Comparison of ENCODE assay signal across 1 cellular context in the genomic region with DNA sequence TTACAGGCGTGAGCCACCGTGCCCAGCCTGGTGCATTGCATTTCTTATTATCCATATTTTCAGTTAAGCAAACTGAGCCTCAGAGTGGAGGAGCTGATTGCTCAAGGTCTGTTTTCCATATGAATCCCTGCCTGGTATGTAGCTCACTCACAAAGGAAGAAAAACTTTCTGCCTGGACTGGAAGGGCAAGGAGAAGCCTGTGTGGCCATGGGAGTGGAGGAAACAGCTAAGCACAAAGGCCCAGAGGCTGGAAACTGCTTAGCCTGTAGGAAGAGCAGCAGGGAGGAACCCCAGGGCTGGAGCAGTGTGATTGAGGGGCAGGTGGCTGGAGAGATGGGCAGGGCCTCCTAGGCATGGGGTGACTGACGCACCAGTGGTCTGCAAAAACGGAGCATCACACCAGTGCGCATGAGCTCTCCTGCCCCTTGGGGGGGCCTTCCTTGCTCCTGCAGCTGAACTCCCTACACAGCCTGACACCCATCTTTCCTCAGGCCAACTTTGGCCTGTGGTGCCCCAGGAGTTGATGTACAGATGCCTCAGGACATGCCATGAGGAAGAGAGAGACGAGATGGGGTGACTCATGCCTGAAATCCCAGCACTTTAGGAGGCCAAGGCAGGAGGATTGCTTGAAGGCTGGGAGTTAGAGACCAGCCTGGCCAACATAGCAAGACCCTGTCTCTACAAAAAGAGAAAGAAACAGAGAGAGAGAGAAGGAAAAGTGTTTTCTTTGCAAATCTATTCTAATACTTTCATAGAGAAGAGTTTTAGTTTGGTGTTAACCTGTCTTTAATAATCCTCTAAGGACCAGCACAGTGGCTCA.
TF ChIP-seq lines count a peak whose summit lies in the region.

No MANE protein-coding gene starts in this region.

TF ChIP-seq in K562, 482 proteins besides CTCF, POLR2A, EP300 and RAD21:
- TF ChIP-seq, protein P1, sequence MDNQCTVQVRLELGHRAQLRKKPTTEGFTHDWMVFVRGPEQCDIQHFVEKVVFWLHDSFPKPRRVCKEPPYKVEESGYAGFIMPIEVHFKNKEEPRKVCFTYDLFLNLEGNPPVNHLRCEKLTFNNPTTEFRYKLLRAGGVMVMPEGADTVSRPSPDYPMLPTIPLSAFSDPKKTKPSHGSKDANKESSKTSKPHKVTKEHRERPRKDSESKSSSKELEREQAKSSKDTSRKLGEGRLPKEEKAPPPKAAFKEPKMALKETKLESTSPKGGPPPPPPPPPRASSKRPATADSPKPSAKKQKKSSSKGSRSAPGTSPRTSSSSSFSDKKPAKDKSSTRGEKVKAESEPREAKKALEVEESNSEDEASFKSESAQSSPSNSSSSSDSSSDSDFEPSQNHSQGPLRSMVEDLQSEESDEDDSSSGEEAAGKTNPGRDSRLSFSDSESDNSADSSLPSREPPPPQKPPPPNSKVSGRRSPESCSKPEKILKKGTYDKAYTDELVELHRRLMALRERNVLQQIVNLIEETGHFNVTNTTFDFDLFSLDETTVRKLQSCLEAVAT (IDR thresholded peaks at IDR 0.05) = no peak
- TF ChIP-seq NCOA2 (IDR thresholded peaks at IDR 0.05; ENCODE audit: partially characterized antibody in 2 of 2) = no peak
- TF ChIP-seq ZNF253 (CRISPR knock-in tag; conservative IDR thresholded peaks at IDR 0.05) = no peak
- peak; percentile 93 for TF ChIP-seq ZNF121 (CRISPR knock-in tag; conservative IDR thresholded peaks at IDR 0.05)
- no peak for TF ChIP-seq JUN (IDR thresholded peaks at IDR 0.05; ENCODE audit: borderline replicate concordance, low read depth, low read length)
- no peak for TF ChIP-seq JUN (CRISPR knock-in tag; IDR thresholded peaks at IDR 0.05; ENCODE audit: borderline replicate concordance)
